24 cellular contexts compared by ENCODE assay signal in the genomic region with DNA sequence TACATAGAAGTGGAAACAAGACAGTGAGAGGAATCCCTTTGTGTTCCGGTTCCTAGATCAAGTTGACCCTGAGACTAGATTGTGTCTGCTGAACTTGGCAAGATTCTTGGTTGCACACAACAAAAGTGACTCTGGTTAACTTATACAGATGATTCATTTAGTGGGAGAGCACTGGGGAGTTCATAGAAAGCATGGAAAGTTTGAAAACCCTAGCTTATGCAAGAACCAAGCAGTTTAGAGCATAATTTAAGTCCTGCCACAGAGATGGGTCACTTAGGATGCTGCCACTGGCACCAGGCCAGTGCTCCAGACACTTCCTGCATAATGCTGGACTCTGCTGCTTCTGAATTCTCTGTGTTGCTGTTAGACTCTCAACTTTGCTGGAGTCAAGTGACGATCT.
"Had no signal": no experiment of that assay in that cellular context is flagged by ENCODE, and none has a peak within 500 bp of the region (broad histone marks: within the 10 kb centered on the region; RNA-seq: fewer than 3 reads in every experiment).

No MANE protein-coding gene starts in this region.

- DNase-seq: activated CD4-positive, alpha-beta T cell treated with anti-CD3 and anti-CD28 coated beads for 4 hours; activated CD8-positive, alpha-beta T cell treated with anti-CD3 and anti-CD28 coated beads for 36 hours; activated effector memory CD4-positive, alpha-beta T cell treated with anti-CD3 and anti-CD28 coated beads, Interleukin-2, amount 50 U/mL, for 16 hours; activated naive CD4-positive, alpha-beta T cell treated with Interleukin-2 at 50 U/mL for 16 hours; activated naive CD8-positive, alpha-beta T cell treated with anti-CD3 and anti-CD28 coated beads, Interleukin-2, amount 50 U/mL, for 24 hours; activated T-cell treated with anti-CD3 and anti-CD28 coated beads, Interleukin-2, amount 50 U/mL, for 4 hours; amygdala; Kasumi-1; KBM-7; NCI-H1048; NCI-H146; NCI-H1930; NCI-H2171; NCI-H226; NCI-H510A; NCI-H526 treated with DMSO at 0.1 percent for 48 hours; NCI-H82; Peyer's patch; SHP77 treated with DMSO at 0.1 percent for 48 hours had no signal

- ATAC-seq: activated CD4-positive, CD25-positive, alpha-beta regulatory T cell treated with anti-CD3 and anti-CD28 coated beads, Interleukin-2, amount 50 U/mL, for 24 hours; activated CD8-positive, alpha-beta T cell treated with anti-CD3 and anti-CD28 coated beads for 36 hours; activated naive CD4-positive, alpha-beta T cell treated with anti-CD3 and anti-CD28 coated beads, Interleukin-2, amount 50 U/mL, for 72 hours; activated naive CD8-positive, alpha-beta T cell treated with anti-CD3 and anti-CD28 coated beads, Interleukin-2, amount 50 U/mL, for 24 hours; activated T-cell treated with anti-CD3 and anti-CD28 coated beads, Interleukin-2, amount 50 U/mL, for 4 hours had no signal

- H3K36me3 ChIP-seq: cardiac muscle cell, Peyer's patch had no signal

- H3K27me3 ChIP-seq: cardiac muscle cell, Peyer's patch had no signal

- H3K4me1 Mint-ChIP-seq: activated naive CD8-positive, alpha-beta T cell treated with anti-CD3 and anti-CD28 coated beads, Interleukin-2, amount 50 U/mL, for 24 hours had no signal

- H3K9me3 Mint-ChIP-seq: activated CD8-positive, alpha-beta T cell treated with anti-CD3 and anti-CD28 coated beads for 36 hours; activated naive CD4-positive, alpha-beta T cell treated with anti-CD3 and anti-CD28 coated beads, Interleukin-2, amount 50 U/mL, for 72 hours; activated naive CD8-positive, alpha-beta T cell treated with anti-CD3 and anti-CD28 coated beads, Interleukin-2, amount 50 U/mL, for 24 hours; activated T-cell treated with anti-CD3 and anti-CD28 coated beads, Interleukin-2, amount 50 U/mL, for 4 hours; brain; T-helper 1 cell treated with Interleukin-12 subunit alpha and Interleukin-12 subunit beta and Interleukin-4 antibody, amounts not matched to agents 30 μg/mL and 1 μg/mL, for 36 hours had no signal

- H3K4me3 ChIP-seq: cardiac muscle cell, Peyer's patch had no signal

- H3K9me3 ChIP-seq: Peyer's patch had no signal

- H3K4me3 Mint-ChIP-seq: activated CD8-positive, alpha-beta T cell treated with anti-CD3 and anti-CD28 coated beads for 36 hours; activated naive CD8-positive, alpha-beta T cell treated with anti-CD3 and anti-CD28 coated beads, Interleukin-2, amount 50 U/mL, for 24 hours; activated T-cell treated with anti-CD3 and anti-CD28 coated beads, Interleukin-2, amount 50 U/mL, for 4 hours; brain; T-helper 1 cell treated with Interleukin-12 subunit alpha and Interleukin-12 subunit beta and Interleukin-4 antibody, amounts not matched to agents 30 μg/mL and 1 μg/mL, for 36 hours had no signal

- H3K27me3 Mint-ChIP-seq: brain had no signal

- H3K4me1 ChIP-seq: Peyer's patch had no signal

- H3K27ac Mint-ChIP-seq: activated CD8-positive, alpha-beta T cell treated with anti-CD3 and anti-CD28 coated beads for 36 hours; activated naive CD4-positive, alpha-beta T cell treated with anti-CD3 and anti-CD28 coated beads, Interleukin-2, amount 50 U/mL, for 72 hours; activated naive CD8-positive, alpha-beta T cell treated with anti-CD3 and anti-CD28 coated beads, Interleukin-2, amount 50 U/mL, for 24 hours; brain; T-helper 1 cell treated with Interleukin-12 subunit alpha and Interleukin-12 subunit beta and Interleukin-4 antibody, amounts not matched to agents 30 μg/mL and 1 μg/mL, for 36 hours had no signal

- H3K36me3 Mint-ChIP-seq: activated naive CD4-positive, alpha-beta T cell treated with anti-CD3 and anti-CD28 coated beads, Interleukin-2, amount 50 U/mL, for 72 hours; brain had no signal
